ENCODE assay signal across 2 cellular contexts in the genomic region with DNA sequence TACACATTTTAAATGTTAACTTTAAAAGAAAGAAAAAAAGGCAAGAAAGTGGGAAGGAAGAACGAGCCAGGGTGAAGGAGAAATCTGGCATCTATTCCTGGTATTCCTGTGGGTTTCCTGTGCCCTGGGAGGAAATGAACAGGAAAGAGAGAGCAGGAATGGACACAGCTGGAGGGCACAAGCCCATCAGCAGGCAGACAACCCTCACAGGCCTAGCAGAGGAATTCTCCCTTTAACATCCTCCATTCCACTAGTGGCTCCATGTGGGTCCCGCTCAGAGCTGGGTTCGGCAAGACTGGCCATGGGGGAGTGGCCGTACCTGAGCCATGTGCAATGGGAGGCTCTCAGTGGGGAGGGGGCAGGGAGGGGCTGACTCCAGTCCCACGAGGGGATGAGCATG.
TF ChIP-seq lines count a peak whose summit lies in the region.

No MANE protein-coding gene starts in this region.

TF ChIP-seq in A549, 52 proteins besides CTCF, POLR2A, EP300 and RAD21:
- no peak for TF ChIP-seq HDAC2 (IDR thresholded peaks at IDR 0.05)

TF ChIP-seq in IMR-90, 13 proteins besides CTCF, POLR2A, EP300 and RAD21:
- TF ChIP-seq CHD1 (IDR thresholded peaks at IDR 0.05; ENCODE audit: low read depth, low read length) (no peak), MAZ (IDR thresholded peaks at IDR 0.05; ENCODE audit: borderline replicate concordance, low read depth, low read length) (no peak), SMC3 (IDR thresholded peaks at IDR 0.05; ENCODE audit: low read depth, low read length) (no peak), NFE2L2 (IDR thresholded peaks at IDR 0.05; ENCODE audit: low read depth, low read length) (no peak)
- TF ChIP-seq, protein P1, sequence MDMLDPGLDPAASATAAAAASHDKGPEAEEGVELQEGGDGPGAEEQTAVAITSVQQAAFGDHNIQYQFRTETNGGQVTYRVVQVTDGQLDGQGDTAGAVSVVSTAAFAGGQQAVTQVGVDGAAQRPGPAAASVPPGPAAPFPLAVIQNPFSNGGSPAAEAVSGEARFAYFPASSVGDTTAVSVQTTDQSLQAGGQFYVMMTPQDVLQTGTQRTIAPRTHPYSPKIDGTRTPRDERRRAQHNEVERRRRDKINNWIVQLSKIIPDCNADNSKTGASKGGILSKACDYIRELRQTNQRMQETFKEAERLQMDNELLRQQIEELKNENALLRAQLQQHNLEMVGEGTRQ (IDR thresholded peaks at IDR 0.05; ENCODE audit: low read depth, low read length) = no peak
